Comparison of ENCODE assay signal across 9 cellular contexts in genomic region chr9:136170291-136170901, GRCh38. TPM values are rescaled to one million over a fixed set of nuclear protein-coding genes. Genes with fewer than 3 reads are reported as not detected.
A peak's percentile ranks its signal among the peaks of the same experiment; 100 is the strongest.
DNase-seq lines count a peak whose midpoint lies in the region; ATAC-seq and TF ChIP-seq lines count a peak whose summit lies in the region.
"Had no signal": no experiment of that assay in that cellular context is flagged by ENCODE, and none has a peak within 500 bp of the region (broad histone marks: within the 10 kb centered on the region; RNA-seq: fewer than 3 reads in every experiment).

No MANE protein-coding gene starts in this region.

- no peaks in the 10 kb centered on the region for H3K27me3 ChIP-seq in Panc1 (ENCODE audit: control insufficient read depth, insufficient read depth, low read length)
- H3K27me3 ChIP-seq in hepatocyte: no peaks in the 10 kb centered on the region

- CTCF ChIA-PET in Panc1 (lab: Charles Lee): interaction anchor here (0.7 to 1.0 kb wide), 2 partner anchors 39 to 47 kb away, joined by 3 to 5 read pairs; no protein-coding TSS in a partner anchor

- H3K9me3 ChIP-seq in Panc1 (ENCODE audit: control insufficient read depth, insufficient read depth, low read depth, low read length) (no peaks in the 10 kb centered on the region), hepatocyte (ENCODE audit: low read depth) (no peaks in the 10 kb centered on the region)

- H3K4me3 ChIP-seq in Panc1 (ENCODE audit: low read depth in 2 of 2, low read length in 2 of 2) (no peak overlapping the region), hepatocyte (no peak overlapping the region)

- DNase-seq in Panc1 (ENCODE audit: low read depth, low spot score) (no peak), hepatocyte (ENCODE audit: low spot score) (peak; percentile 54), NCI-H1930 (lab: John Stamatoyannopoulos, UW) (no peak)
- peak; percentile 13 for DNase-seq in activated gamma-delta T cell treated with anti-CD3 and anti-CD28 coated beads, Interleukin-2, amount 50 U/mL, for 16 hours (ENCODE audit: low read depth)
- peak; percentile 14 to 48 for DNase-seq in stimulated activated CD4-positive, alpha-beta T cell treated with anti-CD3 and anti-CD28 coated beads, Interleukin-4, amount 100 ng/mL, for 4 hours

- POLR2A ChIA-PET in Panc1 (lab: Charles Lee): no interaction called here

- TF ChIP-seq CTCF in GM12874 (IDR thresholded peaks at IDR 0.05; ENCODE audit: insufficient read depth, low read depth, low read length) (peak; percentile 89), Panc1 (IDR thresholded peaks at IDR 0.05) (peak; percentile 89), hepatocyte (IDR thresholded peaks at IDR 0.05; ENCODE audit: poor library complexity) (peak; percentile 61)

- H2AFZ ChIP-seq in hepatocyte: no peak overlapping the region

- intact Hi-C loops in Panc1 (cut with micrococcal nuclease; ENCODE audit: unreplicated experiment): loop anchor here (5.0 kb wide), 1 partner anchor 57 kb away; no protein-coding TSS in a partner anchor

- H3K4me1 ChIP-seq in Panc1 (ENCODE audit: control insufficient read depth, insufficient read depth, low read length): no peaks in the 10 kb centered on the region; the same call in 1 of the 2 replicates
- peaks cover 30% of the 10 kb centered on the region for H3K4me1 ChIP-seq in hepatocyte (ENCODE audit: insufficient read depth)

- H3K36me3 ChIP-seq in Panc1 (ENCODE audit: control insufficient read depth, insufficient read depth, low read length) (no peaks in the 10 kb centered on the region), hepatocyte (replicated peaks; ENCODE audit: insufficient read depth, low read depth) (no peaks in the 10 kb centered on the region)

- no peaks in the 10 kb centered on the region for H4K20me1 ChIP-seq in hepatocyte (ENCODE audit: insufficient read depth, poor library complexity, severe bottlenecking)

- H3K79me2 ChIP-seq in hepatocyte: no peaks in the 10 kb centered on the region

- H3K4me2 ChIP-seq in hepatocyte: no peak overlapping the region

- ATAC-seq in Panc1: peak; percentile 88
- ATAC-seq in HG03159 (IDR thresholded peaks at IDR 0.05; ENCODE audit: unreplicated experiment): no peak
- no peak for ATAC-seq in GM21576 (IDR thresholded peaks at IDR 0.05; ENCODE audit: unreplicated experiment)

- WGBS in hepatocyte (ENCODE audit: low lambda C conversion rate, missing lambda C conversion rate): 52% methylated on average over 14 of the region's 15 CpGs

- in situ Hi-C loops in Panc1 (cut with HindIII; ENCODE audit: low pct_unique_long_range_greater_than_20kb, low sequenced_read_pairs): no loop called here

- no TSS peak for BruUV-seq in Panc1 (replicated peaks; lab: Mats Ljungman, UMichigan)

- no peaks in the 10 kb centered on the region for H3K9me2 ChIP-seq in hepatocyte (replicated peaks; ENCODE audit: insufficient read depth)

- H3K27ac ChIP-seq in Panc1 (ENCODE audit: low read length): no peak overlapping the region
- H3K27ac ChIP-seq in hepatocyte: peak overlapping the region; percentile 87

RNA-seq across cellular contexts. Expression of gene LHX3, which starts 34.5 kb away (rescaled TPM):
- total RNA-seq in Panc1 (2021; ENCODE audit: unreplicated experiment) (0.13 TPM), hepatocyte (not detected in 2 replicates)
- polyA plus RNA-seq in Panc1 (2012; ENCODE audit: insufficient read length): 0.08 TPM
- not detected in 2 replicates for polyA plus RNA-seq in hepatocyte
- total RNA-seq: activated CD8-positive, alpha-beta memory T cell treated with anti-CD3 and anti-CD28 coated beads for 36 hours had no signal

RNA-seq across cellular contexts. Expression of gene TMEM250, which starts 51.7 kb away (rescaled TPM):
- total RNA-seq in Panc1 (2021; ENCODE audit: unreplicated experiment) (34.0 TPM), hepatocyte (32.9 and 37.8 TPM in 2 replicates)
- 41.1 TPM for polyA plus RNA-seq in Panc1 (2012; ENCODE audit: insufficient read length)
- 45.3 and 47.6 TPM in 2 replicates for polyA plus RNA-seq in hepatocyte

Comparison
In these comparisons a context has a peak if more than half of its experiments do, and no peak if none do; other contexts are left out.
1. DNase-seq: peak in activated gamma-delta T cell treated with anti-CD3 and anti-CD28 coated beads, Interleukin-2, amount 50 U/mL, for 16 hours (single experiment), hepatocyte (single experiment) and stimulated activated CD4-positive, alpha-beta T cell treated with anti-CD3 and anti-CD28 coated beads, Interleukin-4, amount 100 ng/mL, for 4 hours (2 of 2); none in Panc1 (single experiment) and NCI-H1930 (0 of 2).
2. Peak in every context shown above with its lines, with median percentiles within 50 percentile points of each other: CTCF ChIP-seq.